In genomic region chr16:30995927-30996323, GRCh38 we compare ENCODE assay signal across 13 cellular contexts. TPM values are rescaled to one million over a fixed set of nuclear protein-coding genes. Genes with fewer than 3 reads are reported as not detected.
DNase-seq lines count a peak whose midpoint lies in the region; ATAC-seq and TF ChIP-seq lines count a peak whose summit lies in the region.
"Had no signal": no experiment of that assay in that cellular context is flagged by ENCODE, and none has a peak within 500 bp of the region (broad histone marks: within the 10 kb centered on the region; RNA-seq: fewer than 3 reads in every experiment).

No MANE protein-coding gene starts in this region.

- WGBS in neuronal stem cell (ENCODE audit: extremely low coverage in 2 of 2, insufficient read length in 2 of 2, insufficient replicate concordance in 1 of 2), 2 donors, result no CpG with 5 or more reads among the region's 11 CpGs

- H3K27ac Mint-ChIP-seq in Caco-2 (ENCODE audit: unreplicated experiment), result peak overlapping the region; percentile 58
- H3K27ac Mint-ChIP-seq in naive thymus-derived CD8-positive, alpha-beta T cell, result peak overlapping the region in 7 of 10 donors; percentile 12 to 94 (median 67)

- H3K4me2 ChIP-seq in Karpas-422 (ENCODE audit: low read depth, low read length, poor library complexity, severe bottlenecking), result peak overlapping the region; percentile 89
- no peak overlapping the region for H3K4me2 ChIP-seq in neuronal stem cell (ENCODE audit: insufficient read depth, low read length, poor library complexity, severe bottlenecking)

- H2BK12ac ChIP-seq in neuronal stem cell (ENCODE audit: low read length), result no peak overlapping the region

- POLR2A ChIA-PET in Caco-2 (lab: Charles Lee), result no interaction called here
- POLR2A ChIA-PET in naive thymus-derived CD8-positive, alpha-beta T cell (lab: Charles Lee), result interaction anchor here (0.7 to 2.2 kb wide), 2 partner anchors 10 to 78 kb away, joined by 3 to 11 read pairs; partner anchors contain the start of genes ZNF646 and ZNF668

- H2AK5ac ChIP-seq in neuronal stem cell (ENCODE audit: low read depth, low read length), result no peak overlapping the region

- H2AFZ ChIP-seq in Karpas-422 (ENCODE audit: low read length), result no peak overlapping the region
- no peak overlapping the region for H2AFZ ChIP-seq in neuronal stem cell (ENCODE audit: low read length)

- no peak overlapping the region for H2BK15ac ChIP-seq in neuronal stem cell (ENCODE audit: low read length)

- intact Hi-C loops in Caco-2 (cut with micrococcal nuclease; ENCODE audit: unreplicated experiment), result no loop called here
- intact Hi-C loops in head of caudate nucleus (cut with DNase I), result no loop called here

- no peak overlapping the region for H4K91ac ChIP-seq in neuronal stem cell (ENCODE audit: low read depth, low read length, poor library complexity)

- peaks cover 24% of the 10 kb centered on the region for H3K4me1 ChIP-seq in Caco-2
- peaks cover 16% of the 10 kb centered on the region for H3K4me1 ChIP-seq in Karpas-422 (ENCODE audit: low read length)
- H3K4me1 ChIP-seq in duodenal mucosa (ENCODE audit: control insufficient read depth in 1 of 2, insufficient read depth in 2 of 2, low read length in 2 of 2), result peaks cover 14 to 26% of the 10 kb centered on the region in 2 donors
- H3K4me1 ChIP-seq in neuronal stem cell (ENCODE audit: control insufficient read depth in 2 of 2, insufficient read depth in 1 of 2, low read depth in 1 of 2, low read length in 2 of 2), result peaks cover 0 to 11% of the 10 kb centered on the region in 2 donors

- peak overlapping the region; percentile 83 for H3K4me3 Mint-ChIP-seq in Caco-2 (ENCODE audit: unreplicated experiment)
- peak overlapping the region; percentile 45 to 90 (median 76) for H3K4me3 Mint-ChIP-seq in naive thymus-derived CD8-positive, alpha-beta T cell

- no peaks in the 10 kb centered on the region for H3K36me3 Mint-ChIP-seq in Caco-2 (ENCODE audit: insufficient read depth, unreplicated experiment)
- no peaks in the 10 kb centered on the region for H3K36me3 Mint-ChIP-seq in naive thymus-derived CD8-positive, alpha-beta T cell

- no peak overlapping the region for H3K18ac ChIP-seq in neuronal stem cell (ENCODE audit: low read length)

- H3K27me3 ChIP-seq in Caco-2 (replicated peaks; ENCODE audit: control insufficient read depth, insufficient read depth, low read length) (no peaks in the 10 kb centered on the region), Karpas-422 (ENCODE audit: low read length) (no peaks in the 10 kb centered on the region), duodenal mucosa (ENCODE audit: control insufficient read depth in 1 of 2, insufficient read depth in 2 of 2, low read length in 2 of 2) (no peaks in the 10 kb centered on the region), neuronal stem cell (ENCODE audit: control insufficient read depth in 3 of 3, insufficient read depth in 3 of 3, low read depth in 1 of 3, low read length in 3 of 3) (peaks cover 0 to 16% (median 0%) of the 10 kb centered on the region in 3 experiments)
- H3K27me3 ChIP-seq: SJCRH30 had no signal

- DNase-seq in Caco-2, result no peak
- no peak for DNase-seq in Karpas-422
- no peak for DNase-seq in naive thymus-derived CD8-positive, alpha-beta T cell
- DNase-seq in neuronal stem cell (ENCODE audit: low spot score), result no peak
- no peak for DNase-seq in stimulated activated naive CD4-positive, alpha-beta T cell treated with Interleukin-2 at 50 U/mL for 16 hours (lab: John Stamatoyannopoulos, UW)
- DNase-seq in NCI-H2107 (lab: John Stamatoyannopoulos, UW), result no peak
- DNase-seq in head of caudate nucleus, result no peak
- DNase-seq: left lung; NCI-H2081 treated with DMSO at 0.1 percent for 48 hours; SJCRH30; stimulated activated CD4-positive, alpha-beta T cell treated with anti-CD3 and anti-CD28 coated beads, Interleukin-15, amount 100 ng/mL, for 24 hours; trophoblast cell had no signal

- H2BK5ac ChIP-seq in neuronal stem cell (ENCODE audit: low read length), result no peak overlapping the region

- BruUV-seq in Caco-2 (replicated peaks; lab: Mats Ljungman, UMichigan), result no TSS peak

- no peak overlapping the region for H3K4ac ChIP-seq in neuronal stem cell (ENCODE audit: low read length)

- H3K23ac ChIP-seq in neuronal stem cell (ENCODE audit: low read depth, low read length, poor library complexity), result no peak overlapping the region

- no peaks in the 10 kb centered on the region for H3K9me2 ChIP-seq in Karpas-422 (replicated peaks; ENCODE audit: insufficient read depth, low read length)

- H3K36me3 ChIP-seq in Caco-2 (ENCODE audit: control insufficient read depth, insufficient read depth, low read length) (no peaks in the 10 kb centered on the region), Karpas-422 (ENCODE audit: insufficient read depth, low read length) (no peaks in the 10 kb centered on the region), duodenal mucosa (ENCODE audit: control insufficient read depth in 1 of 2, insufficient read depth in 2 of 2, low read length in 2 of 2) (no peaks in the 10 kb centered on the region), neuronal stem cell (replicated peaks in 1 of 2; ENCODE audit: control insufficient read depth in 2 of 2, insufficient read depth in 2 of 2, low read length in 2 of 2) (peaks cover 3 to 6% of the 10 kb centered on the region in 2 donors)
- H3K36me3 ChIP-seq: left lung, SJCRH30 had no signal

- CTCF ChIA-PET in Caco-2 (lab: Charles Lee), result interaction anchor here (1.6 kb wide), 1 partner anchor 11 kb away, joined by 5 read pairs; the partner anchor contains the start of gene HSD3B7

- no peaks in the 10 kb centered on the region for H4K20me1 ChIP-seq in Karpas-422 (ENCODE audit: insufficient read depth, low read depth, low read length)

- H3K9me3 Mint-ChIP-seq in Caco-2 (ENCODE audit: unreplicated experiment), result no peaks in the 10 kb centered on the region
- H3K9me3 Mint-ChIP-seq in naive thymus-derived CD8-positive, alpha-beta T cell, result no peaks in the 10 kb centered on the region

- ATAC-seq in naive thymus-derived CD8-positive, alpha-beta T cell, result no peak

- H3K9ac ChIP-seq in Karpas-422 (ENCODE audit: low read length) (peak overlapping the region; percentile 73), duodenal mucosa (ENCODE audit: low read depth in 1 of 2, low read length in 2 of 2) (peak overlapping the region; percentile 60 to 77), neuronal stem cell (ENCODE audit: low read depth, low read length, poor library complexity) (no peak overlapping the region)

- H2BK120ac ChIP-seq in neuronal stem cell (ENCODE audit: low read depth, low read length), result no peak overlapping the region

- H3K9me3 ChIP-seq in Caco-2 (no peaks in the 10 kb centered on the region), Karpas-422 (ENCODE audit: low read length) (no peaks in the 10 kb centered on the region), duodenal mucosa (ENCODE audit: control insufficient read depth in 1 of 2, low read length in 2 of 2) (no peaks in the 10 kb centered on the region), neuronal stem cell (replicated peaks in 1 of 2; ENCODE audit: control insufficient read depth in 2 of 2, insufficient read depth in 1 of 2, low read depth in 1 of 2, low read length in 2 of 2) (no peaks in the 10 kb centered on the region)
- H3K9me3 ChIP-seq: left lung, SJCRH30 had no signal

- H3K4me1 Mint-ChIP-seq in Caco-2 (ENCODE audit: low read depth, unreplicated experiment), result peaks cover 14% of the 10 kb centered on the region
- H3K4me1 Mint-ChIP-seq in naive thymus-derived CD8-positive, alpha-beta T cell, result peaks cover 3 to 12% (median 8%) of the 10 kb centered on the region in 4 donors

- no peak overlapping the region for H3K14ac ChIP-seq in neuronal stem cell (ENCODE audit: low read length)

- H3K4me3 ChIP-seq in Caco-2 (ENCODE audit: low read depth, low read length) (peak overlapping the region; percentile 46), Karpas-422 (ENCODE audit: low read length) (peak overlapping the region; percentile 83; the same call in 1 of the 2 replicates), duodenal mucosa (ENCODE audit: low read depth in 1 of 2, low read length in 2 of 2) (no peak overlapping the region), neuronal stem cell (ENCODE audit: low read length in 2 of 2) (no peak overlapping the region)
- H3K4me3 ChIP-seq: SJCRH30 had no signal

- H3K79me1 ChIP-seq in neuronal stem cell (ENCODE audit: low read depth, low read length), result no peaks in the 10 kb centered on the region

- H3K27ac ChIP-seq in Karpas-422 (ENCODE audit: low read length) (no peak overlapping the region), duodenal mucosa (ENCODE audit: low read depth, low read length) (no peak overlapping the region), neuronal stem cell (replicated peaks; ENCODE audit: low read length) (no peak overlapping the region)
- H3K27ac ChIP-seq: SJCRH30 had no signal

- no peaks in the 10 kb centered on the region for H3K27me3 Mint-ChIP-seq in Caco-2 (ENCODE audit: insufficient read depth, unreplicated experiment)
- H3K27me3 Mint-ChIP-seq in naive thymus-derived CD8-positive, alpha-beta T cell, result no peaks in the 10 kb centered on the region

- H4K8ac ChIP-seq in neuronal stem cell (ENCODE audit: low read depth, low read length), result no peak overlapping the region

- H3K79me2 ChIP-seq in Karpas-422 (ENCODE audit: low read length), result no peaks in the 10 kb centered on the region

- TF ChIP-seq CTCF in Caco-2 (IDR thresholded peaks at IDR 0.05; ENCODE audit: insufficient read depth in 1 of 2, low read depth in 1 of 2, low read length in 1 of 2, severe bottlenecking in 1 of 2, unreplicated experiment in 1 of 2), result no peak

RNA-seq across cellular contexts. Expression of gene HSD3B7, which starts 10.9 kb away (rescaled TPM):
- total RNA-seq in Caco-2 (2022), result 1.3 and 2.4 TPM in 2 replicates
- 0.65 and 2.7 TPM in 2 replicates for total RNA-seq in Karpas-422 (2014; rRNA removed; shearing (Covaris generic); ENCODE audit: low replicate concordance)
- 1 to 10 TPM; 1.2 to 1.9 TPM for total RNA-seq in naive thymus-derived CD8-positive, alpha-beta T cell
- polyA plus RNA-seq in naive thymus-derived CD8-positive, alpha-beta T cell, result under 1 TPM in 2 of 3 donors, not detected in 1; 0.07 to 0.08 TPM
- polyA plus RNA-seq in neuronal stem cell (2013, experiment 1 of 2), result 0.73 TPM
- 0.64 TPM for polyA plus RNA-seq in neuronal stem cell (2013, experiment 2 of 2)

RNA-seq across cellular contexts. Expression of gene STX1B, which starts 14.5 kb away (rescaled TPM):
- total RNA-seq in Caco-2 (2022), result 0.46 and 0.77 TPM in 2 replicates
- 0.07 and 0.11 TPM in 2 replicates for total RNA-seq in Karpas-422 (2014; rRNA removed; shearing (Covaris generic); ENCODE audit: low replicate concordance)
- total RNA-seq in naive thymus-derived CD8-positive, alpha-beta T cell, result 1 to 10 TPM; 2.9 to 3.9 TPM
- polyA plus RNA-seq in naive thymus-derived CD8-positive, alpha-beta T cell, result under 1 TPM in 2 of 3 donors, not detected in 1; 0.07 to 0.49 TPM
- polyA plus RNA-seq in neuronal stem cell (2013, experiment 1 of 2), result 11.9 TPM
- polyA plus RNA-seq in neuronal stem cell (2013, experiment 2 of 2), result 10.7 TPM

RNA-seq across cellular contexts. Expression of gene STX4, which starts 37.4 kb away (rescaled TPM):
- 27.9 and 29.2 TPM in 2 replicates for total RNA-seq in Caco-2 (2022)
- 16.6 and 16.7 TPM in 2 replicates for total RNA-seq in Karpas-422 (2014; rRNA removed; shearing (Covaris generic); ENCODE audit: low replicate concordance)
- 100 to 1,000 TPM in 1 of 2 experiments, 10 to 100 TPM in 1; 97.9 to 100 TPM for total RNA-seq in naive thymus-derived CD8-positive, alpha-beta T cell
- polyA plus RNA-seq in naive thymus-derived CD8-positive, alpha-beta T cell, result 10 to 100 TPM; 23.2 to 31.3 (median 23.7) TPM
- polyA plus RNA-seq in neuronal stem cell (2013, experiment 1 of 2), result 28.2 TPM
- polyA plus RNA-seq in neuronal stem cell (2013, experiment 2 of 2), result 26.9 TPM

RNA-seq across cellular contexts. Expression of gene SETD1A, which starts 38.4 kb away (rescaled TPM):
- total RNA-seq in Caco-2 (2022), result 21.5 and 26.3 TPM in 2 replicates
- total RNA-seq in Karpas-422 (2014; rRNA removed; shearing (Covaris generic); ENCODE audit: low replicate concordance), result 3.8 and 4.3 TPM in 2 replicates
- 10 to 100 TPM; 39.5 to 44.3 TPM for total RNA-seq in naive thymus-derived CD8-positive, alpha-beta T cell
- polyA plus RNA-seq in naive thymus-derived CD8-positive, alpha-beta T cell, result 1 to 10 TPM in 1 of 3 donors, under 1 TPM in 2; 0.35 to 2.0 (median 0.77) TPM
- 16.0 TPM for polyA plus RNA-seq in neuronal stem cell (2013, experiment 1 of 2)
- 15.3 TPM for polyA plus RNA-seq in neuronal stem cell (2013, experiment 2 of 2)

RNA-seq across cellular contexts. Expression of gene ORAI3, which starts 47.1 kb away (rescaled TPM):
- total RNA-seq in Caco-2 (2022), result 4.7 TPM in 2 replicates
- total RNA-seq in Karpas-422 (2014; rRNA removed; shearing (Covaris generic); ENCODE audit: low replicate concordance), result 34.0 and 60.7 TPM in 2 replicates
- 10 to 100 TPM; 18.6 to 20.8 TPM for total RNA-seq in naive thymus-derived CD8-positive, alpha-beta T cell
- 10 to 100 TPM; 15.2 to 16.0 (median 15.5) TPM for polyA plus RNA-seq in naive thymus-derived CD8-positive, alpha-beta T cell
- 16.7 TPM for polyA plus RNA-seq in neuronal stem cell (2013, experiment 1 of 2)
- 16.5 TPM for polyA plus RNA-seq in neuronal stem cell (2013, experiment 2 of 2)

Comparison
In these comparisons a context has a peak if more than half of its experiments do, and no peak if none do; other contexts are left out.
1. H3K4me3 ChIP-seq: peak in Caco-2 (single experiment) and Karpas-422 (single experiment); none in duodenal mucosa (0 of 2) and neuronal stem cell (0 of 2).